In the genomic region with DNA sequence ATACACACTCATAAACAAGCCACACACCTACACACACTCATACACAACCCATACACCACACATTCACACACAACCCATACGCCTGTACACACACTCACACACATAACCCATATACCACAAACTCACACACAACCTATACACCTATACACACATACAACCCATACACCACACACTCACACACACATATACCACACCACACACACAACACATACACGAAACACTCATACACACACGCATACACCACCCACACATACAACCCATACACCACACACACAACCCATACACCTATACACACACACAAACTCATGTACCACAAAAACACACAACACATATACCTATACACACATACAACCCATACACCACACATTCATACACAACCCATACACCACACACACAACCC, we compare ENCODE assay signal across 1 cellular context.
A peak's percentile ranks its signal among the peaks of the same experiment; 100 is the strongest.
TF ChIP-seq lines count a peak whose summit lies in the region.

No MANE protein-coding gene starts in this region.

TF ChIP-seq in HEK293, 187 proteins besides CTCF, POLR2A, EP300 and RAD21 (continued from another document):
- TF ChIP-seq, protein P1, sequence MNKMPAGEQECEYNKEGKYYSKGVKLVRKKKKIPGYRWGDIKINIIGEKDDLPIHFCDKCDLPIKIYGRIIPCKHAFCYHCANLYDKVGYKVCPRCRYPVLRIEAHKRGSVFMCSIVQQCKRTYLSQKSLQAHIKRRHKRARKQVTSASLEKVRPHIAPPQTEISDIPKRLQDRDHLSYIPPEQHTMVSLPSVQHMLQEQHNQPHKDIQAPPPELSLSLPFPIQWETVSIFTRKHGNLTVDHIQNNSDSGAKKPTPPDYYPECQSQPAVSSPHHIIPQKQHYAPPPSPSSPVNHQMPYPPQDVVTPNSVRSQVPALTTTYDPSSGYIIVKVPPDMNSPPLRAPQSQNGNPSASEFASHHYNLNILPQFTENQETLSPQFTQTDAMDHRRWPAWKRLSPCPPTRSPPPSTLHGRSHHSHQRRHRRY (tag by site-specific recombination; IDR thresholded peaks at IDR 0.05) = no peak
- TF ChIP-seq KLF10 (tag by site-specific recombination; IDR thresholded peaks at IDR 0.05) = no peak
- TF ChIP-seq ZNF274 (IDR thresholded peaks at IDR 0.05; ENCODE audit: low read length) = no peak
- 0 out of 2 replicates have a peak, but pooled peaks have one; percentile 33 for TF ChIP-seq ZNF274 (tag by site-specific recombination; IDR thresholded peaks at IDR 0.05; ENCODE audit: borderline replicate concordance)
- TF ChIP-seq, protein P2, sequence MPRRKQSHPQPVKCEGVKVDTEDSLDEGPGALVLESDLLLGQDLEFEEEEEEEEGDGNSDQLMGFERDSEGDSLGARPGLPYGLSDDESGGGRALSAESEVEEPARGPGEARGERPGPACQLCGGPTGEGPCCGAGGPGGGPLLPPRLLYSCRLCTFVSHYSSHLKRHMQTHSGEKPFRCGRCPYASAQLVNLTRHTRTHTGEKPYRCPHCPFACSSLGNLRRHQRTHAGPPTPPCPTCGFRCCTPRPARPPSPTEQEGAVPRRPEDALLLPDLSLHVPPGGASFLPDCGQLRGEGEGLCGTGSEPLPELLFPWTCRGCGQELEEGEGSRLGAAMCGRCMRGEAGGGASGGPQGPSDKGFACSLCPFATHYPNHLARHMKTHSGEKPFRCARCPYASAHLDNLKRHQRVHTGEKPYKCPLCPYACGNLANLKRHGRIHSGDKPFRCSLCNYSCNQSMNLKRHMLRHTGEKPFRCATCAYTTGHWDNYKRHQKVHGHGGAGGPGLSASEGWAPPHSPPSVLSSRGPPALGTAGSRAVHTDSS (tag by site-specific recombination; IDR thresholded peaks at IDR 0.05) = no peak
- peak; percentile 60 for TF ChIP-seq SALL2 (tag by site-specific recombination; IDR thresholded peaks at IDR 0.05; ENCODE audit: borderline replicate concordance)
- no peak for TF ChIP-seq YY2 (tag by site-specific recombination; IDR thresholded peaks at IDR 0.05)
- no peak for TF ChIP-seq ZFP41 (tag by site-specific recombination; IDR thresholded peaks at IDR 0.05; ENCODE audit: borderline replicate concordance)
- no peak for TF ChIP-seq ZSCAN23 (tag by site-specific recombination; IDR thresholded peaks at IDR 0.05)
- TF ChIP-seq, protein P3, sequence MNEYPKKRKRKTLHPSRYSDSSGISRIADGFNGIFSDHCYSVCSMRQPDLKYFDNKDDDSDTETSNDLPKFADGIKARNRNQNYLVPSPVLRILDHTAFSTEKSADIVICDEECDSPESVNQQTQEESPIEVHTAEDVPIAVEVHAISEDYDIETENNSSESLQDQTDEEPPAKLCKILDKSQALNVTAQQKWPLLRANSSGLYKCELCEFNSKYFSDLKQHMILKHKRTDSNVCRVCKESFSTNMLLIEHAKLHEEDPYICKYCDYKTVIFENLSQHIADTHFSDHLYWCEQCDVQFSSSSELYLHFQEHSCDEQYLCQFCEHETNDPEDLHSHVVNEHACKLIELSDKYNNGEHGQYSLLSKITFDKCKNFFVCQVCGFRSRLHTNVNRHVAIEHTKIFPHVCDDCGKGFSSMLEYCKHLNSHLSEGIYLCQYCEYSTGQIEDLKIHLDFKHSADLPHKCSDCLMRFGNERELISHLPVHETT (tag by site-specific recombination; IDR thresholded peaks at IDR 0.05) = no peak
- no peak for TF ChIP-seq ZFP3 (tag by site-specific recombination; IDR thresholded peaks at IDR 0.05; ENCODE audit: low read depth)
- TF ChIP-seq ZFHX2 (tag by site-specific recombination; conservative IDR thresholded peaks at IDR 0.05) = 0 out of 2 replicates have a peak, but pooled peaks have one; percentile 23
- TF ChIP-seq, protein P4, sequence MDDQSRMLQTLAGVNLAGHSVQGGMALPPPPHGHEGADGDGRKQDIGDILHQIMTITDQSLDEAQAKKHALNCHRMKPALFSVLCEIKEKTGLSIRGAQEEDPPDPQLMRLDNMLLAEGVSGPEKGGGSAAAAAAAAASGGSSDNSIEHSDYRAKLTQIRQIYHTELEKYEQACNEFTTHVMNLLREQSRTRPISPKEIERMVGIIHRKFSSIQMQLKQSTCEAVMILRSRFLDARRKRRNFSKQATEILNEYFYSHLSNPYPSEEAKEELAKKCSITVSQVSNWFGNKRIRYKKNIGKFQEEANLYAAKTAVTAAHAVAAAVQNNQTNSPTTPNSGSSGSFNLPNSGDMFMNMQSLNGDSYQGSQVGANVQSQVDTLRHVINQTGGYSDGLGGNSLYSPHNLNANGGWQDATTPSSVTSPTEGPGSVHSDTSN (CRISPR knock-in tag; IDR thresholded peaks at IDR 0.05) = no peak
- TF ChIP-seq, protein P5, sequence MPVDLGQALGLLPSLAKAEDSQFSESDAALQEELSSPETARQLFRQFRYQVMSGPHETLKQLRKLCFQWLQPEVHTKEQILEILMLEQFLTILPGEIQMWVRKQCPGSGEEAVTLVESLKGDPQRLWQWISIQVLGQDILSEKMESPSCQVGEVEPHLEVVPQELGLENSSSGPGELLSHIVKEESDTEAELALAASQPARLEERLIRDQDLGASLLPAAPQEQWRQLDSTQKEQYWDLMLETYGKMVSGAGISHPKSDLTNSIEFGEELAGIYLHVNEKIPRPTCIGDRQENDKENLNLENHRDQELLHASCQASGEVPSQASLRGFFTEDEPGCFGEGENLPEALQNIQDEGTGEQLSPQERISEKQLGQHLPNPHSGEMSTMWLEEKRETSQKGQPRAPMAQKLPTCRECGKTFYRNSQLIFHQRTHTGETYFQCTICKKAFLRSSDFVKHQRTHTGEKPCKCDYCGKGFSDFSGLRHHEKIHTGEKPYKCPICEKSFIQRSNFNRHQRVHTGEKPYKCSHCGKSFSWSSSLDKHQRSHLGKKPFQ (tag by site-specific recombination; IDR thresholded peaks at IDR 0.05) = no peak
- no peak for TF ChIP-seq ZNF404 (tag by site-specific recombination; IDR thresholded peaks at IDR 0.05)
- no peak for TF ChIP-seq ZNF221 (tag by site-specific recombination; IDR thresholded peaks at IDR 0.05; ENCODE audit: borderline replicate concordance)
- TF ChIP-seq INSM2 (tag by site-specific recombination; IDR thresholded peaks at IDR 0.05) = no peak
- no peak for TF ChIP-seq ZBTB8A (tag by site-specific recombination; IDR thresholded peaks at IDR 0.05)
- no peak for TF ChIP-seq HOXD13 (CRISPR knock-in tag; IDR thresholded peaks at IDR 0.05; ENCODE audit: borderline replicate concordance)
- no peak for TF ChIP-seq ZNF510 (tag by site-specific recombination; IDR thresholded peaks at IDR 0.05; ENCODE audit: insufficient replicate concordance)
- no peak; the same call in 1 of the 2 replicates for TF ChIP-seq ZNF785 (tag by site-specific recombination; IDR thresholded peaks at IDR 0.05)
- TF ChIP-seq ZNF426 (tag by site-specific recombination; IDR thresholded peaks at IDR 0.05) = no peak
- no peak for TF ChIP-seq KLF16 (tag by site-specific recombination; IDR thresholded peaks at IDR 0.05)
- TF ChIP-seq SETDB1 (IDR thresholded peaks at IDR 0.05; ENCODE audit: insufficient read length, low read length) = no peak
- TF ChIP-seq, protein P6, sequence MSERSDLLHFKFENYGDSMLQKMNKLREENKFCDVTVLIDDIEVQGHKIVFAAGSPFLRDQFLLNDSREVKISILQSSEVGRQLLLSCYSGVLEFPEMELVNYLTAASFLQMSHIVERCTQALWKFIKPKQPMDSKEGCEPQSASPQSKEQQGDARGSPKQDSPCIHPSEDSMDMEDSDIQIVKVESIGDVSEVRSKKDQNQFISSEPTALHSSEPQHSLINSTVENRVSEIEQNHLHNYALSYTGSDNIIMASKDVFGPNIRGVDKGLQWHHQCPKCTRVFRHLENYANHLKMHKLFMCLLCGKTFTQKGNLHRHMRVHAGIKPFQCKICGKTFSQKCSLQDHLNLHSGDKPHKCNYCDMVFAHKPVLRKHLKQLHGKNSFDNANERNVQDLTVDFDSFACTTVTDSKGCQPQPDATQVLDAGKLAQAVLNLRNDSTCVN (tag by site-specific recombination; optimal IDR thresholded peaks at IDR 0.05) = peak; percentile 7
- no peak for TF ChIP-seq ZBTB1 (tag by site-specific recombination; IDR thresholded peaks at IDR 0.05)
- TF ChIP-seq ZNF624 (tag by site-specific recombination; IDR thresholded peaks at IDR 0.05) = no peak
- TF ChIP-seq, protein P7, sequence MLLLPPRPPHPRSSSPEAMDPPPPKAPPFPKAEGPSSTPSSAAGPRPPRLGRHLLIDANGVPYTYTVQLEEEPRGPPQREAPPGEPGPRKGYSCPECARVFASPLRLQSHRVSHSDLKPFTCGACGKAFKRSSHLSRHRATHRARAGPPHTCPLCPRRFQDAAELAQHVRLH (tag by site-specific recombination; IDR thresholded peaks at IDR 0.05) = 0 out of 2 replicates have a peak, but pooled peaks have one; percentile 9
- TF ChIP-seq ZNF610 (tag by site-specific recombination; IDR thresholded peaks at IDR 0.05; ENCODE audit: borderline replicate concordance) = no peak
- TF ChIP-seq, protein P8, sequence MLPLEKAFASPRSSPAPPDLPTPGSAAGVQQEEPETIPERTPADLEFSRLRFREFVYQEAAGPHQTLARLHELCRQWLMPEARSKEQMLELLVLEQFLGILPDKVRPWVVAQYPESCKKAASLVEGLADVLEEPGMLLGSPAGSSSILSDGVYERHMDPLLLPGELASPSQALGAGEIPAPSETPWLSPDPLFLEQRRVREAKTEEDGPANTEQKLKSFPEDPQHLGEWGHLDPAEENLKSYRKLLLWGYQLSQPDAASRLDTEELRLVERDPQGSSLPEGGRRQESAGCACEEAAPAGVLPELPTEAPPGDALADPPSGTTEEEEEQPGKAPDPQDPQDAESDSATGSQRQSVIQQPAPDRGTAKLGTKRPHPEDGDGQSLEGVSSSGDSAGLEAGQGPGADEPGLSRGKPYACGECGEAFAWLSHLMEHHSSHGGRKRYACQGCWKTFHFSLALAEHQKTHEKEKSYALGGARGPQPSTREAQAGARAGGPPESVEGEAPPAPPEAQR (tag by site-specific recombination; IDR thresholded peaks at IDR 0.05) = 0 out of 2 replicates have a peak, but pooled peaks have one; percentile 56
- no peak for TF ChIP-seq ZNF791 (tag by site-specific recombination; IDR thresholded peaks at IDR 0.05)
- no peak for TF ChIP-seq OVOL3 (tag by site-specific recombination; IDR thresholded peaks at IDR 0.05)
- TF ChIP-seq BCL6B (tag by site-specific recombination; IDR thresholded peaks at IDR 0.05) = peak; percentile 39; the same call in 1 of the 2 replicates
- no peak for TF ChIP-seq KLF7 (tag by site-specific recombination; IDR thresholded peaks at IDR 0.05; ENCODE audit: borderline replicate concordance)
- TF ChIP-seq ZSCAN16 (tag by site-specific recombination; IDR thresholded peaks at IDR 0.05) = no peak
- no peak; the same call in 1 of the 2 replicates for TF ChIP-seq ZSCAN5A (tag by site-specific recombination; IDR thresholded peaks at IDR 0.05)
- TF ChIP-seq ZNF354C (tag by site-specific recombination; IDR thresholded peaks at IDR 0.05; ENCODE audit: borderline replicate concordance, low read depth) = no peak
- TF ChIP-seq ZFP37 (tag by site-specific recombination; IDR thresholded peaks at IDR 0.05) = no peak
- no peak for TF ChIP-seq ZNF157 (tag by site-specific recombination; IDR thresholded peaks at IDR 0.05)
- no peak for TF ChIP-seq ZNF530 (tag by site-specific recombination; IDR thresholded peaks at IDR 0.05; ENCODE audit: low read depth)
